In the genomic region with DNA sequence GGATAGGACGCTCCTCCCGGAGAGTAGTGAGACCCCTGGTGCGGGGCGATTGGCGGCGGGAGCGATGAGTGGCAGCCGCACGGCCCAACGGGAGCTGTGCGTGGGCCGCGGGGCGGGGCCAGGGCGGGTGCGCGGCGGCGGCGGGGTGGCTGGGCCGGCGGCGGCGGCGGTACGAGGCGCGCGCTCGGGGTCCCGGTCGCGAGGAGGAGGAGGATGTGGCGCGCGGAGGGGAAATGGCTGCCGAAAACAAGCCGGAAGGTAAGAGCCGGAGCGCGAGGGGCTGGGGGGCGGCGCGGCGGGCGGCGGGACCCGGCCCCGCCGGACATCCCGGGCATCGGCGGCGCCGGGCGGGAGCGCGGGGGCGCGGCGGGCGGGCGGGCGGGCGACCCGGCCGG, we compare ENCODE assay signal across 8 cellular contexts. TPM values are rescaled to one million over a fixed set of nuclear protein-coding genes. Genes with fewer than 3 reads are reported as not detected.
DNase-seq lines count a peak whose midpoint lies in the region; ATAC-seq and TF ChIP-seq lines count a peak whose summit lies in the region.

A gene with protein sequence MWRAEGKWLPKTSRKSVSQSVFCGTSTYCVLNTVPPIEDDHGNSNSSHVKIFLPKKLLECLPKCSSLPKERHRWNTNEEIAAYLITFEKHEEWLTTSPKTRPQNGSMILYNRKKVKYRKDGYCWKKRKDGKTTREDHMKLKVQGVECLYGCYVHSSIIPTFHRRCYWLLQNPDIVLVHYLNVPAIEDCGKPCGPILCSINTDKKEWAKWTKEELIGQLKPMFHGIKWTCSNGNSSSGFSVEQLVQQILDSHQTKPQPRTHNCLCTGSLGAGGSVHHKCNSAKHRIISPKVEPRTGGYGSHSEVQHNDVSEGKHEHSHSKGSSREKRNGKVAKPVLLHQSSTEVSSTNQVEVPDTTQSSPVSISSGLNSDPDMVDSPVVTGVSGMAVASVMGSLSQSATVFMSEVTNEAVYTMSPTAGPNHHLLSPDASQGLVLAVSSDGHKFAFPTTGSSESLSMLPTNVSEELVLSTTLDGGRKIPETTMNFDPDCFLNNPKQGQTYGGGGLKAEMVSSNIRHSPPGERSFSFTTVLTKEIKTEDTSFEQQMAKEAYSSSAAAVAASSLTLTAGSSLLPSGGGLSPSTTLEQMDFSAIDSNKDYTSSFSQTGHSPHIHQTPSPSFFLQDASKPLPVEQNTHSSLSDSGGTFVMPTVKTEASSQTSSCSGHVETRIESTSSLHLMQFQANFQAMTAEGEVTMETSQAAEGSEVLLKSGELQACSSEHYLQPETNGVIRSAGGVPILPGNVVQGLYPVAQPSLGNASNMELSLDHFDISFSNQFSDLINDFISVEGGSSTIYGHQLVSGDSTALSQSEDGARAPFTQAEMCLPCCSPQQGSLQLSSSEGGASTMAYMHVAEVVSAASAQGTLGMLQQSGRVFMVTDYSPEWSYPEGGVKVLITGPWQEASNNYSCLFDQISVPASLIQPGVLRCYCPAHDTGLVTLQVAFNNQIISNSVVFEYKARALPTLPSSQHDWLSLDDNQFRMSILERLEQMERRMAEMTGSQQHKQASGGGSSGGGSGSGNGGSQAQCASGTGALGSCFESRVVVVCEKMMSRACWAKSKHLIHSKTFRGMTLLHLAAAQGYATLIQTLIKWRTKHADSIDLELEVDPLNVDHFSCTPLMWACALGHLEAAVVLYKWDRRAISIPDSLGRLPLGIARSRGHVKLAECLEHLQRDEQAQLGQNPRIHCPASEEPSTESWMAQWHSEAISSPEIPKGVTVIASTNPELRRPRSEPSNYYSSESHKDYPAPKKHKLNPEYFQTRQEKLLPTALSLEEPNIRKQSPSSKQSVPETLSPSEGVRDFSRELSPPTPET (N-terminal part only) (plus strand): TSS at position 137 of the 395 bp plus-strand sequence. CDS start 77 bp downstream, at position 214.

- H3K4me3 Mint-ChIP-seq in activated T-cell treated with anti-CD3 and anti-CD28 coated beads, Interleukin-2, amount 50 U/mL, for 4 hours: peak within 1 kb of the TSS; percentile 90

- peak within 1 kb of the TSS; percentile 91 to 100 (median 99) for H3K27ac ChIP-seq in heart left ventricle

- no peaks in the 10 kb centered on the region for H3K27me3 ChIP-seq in heart left ventricle

- ATAC-seq in GM18505 (IDR thresholded peaks at IDR 0.05; ENCODE audit: unreplicated experiment) (peak; percentile 69), HG03066 (IDR thresholded peaks at IDR 0.05; ENCODE audit: low read depth, unreplicated experiment) (peak; percentile 66), heart left ventricle (no peak), sciatic nerve (no peak)
- peak; percentile 84 to 85 for ATAC-seq in activated T-cell treated with anti-CD3 and anti-CD28 coated beads, Interleukin-2, amount 50 U/mL, for 4 hours

- H3K36me3 ChIP-seq in heart left ventricle: peaks cover 0 to 3% (median 0%) of the 10 kb centered on the region in 9 donors

- TF ChIP-seq POLR2A in GM18505 (IDR thresholded peaks at IDR 0.05; ENCODE audit: borderline replicate concordance, extremely low read depth, insufficient read depth, insufficient read length) (no peak), heart left ventricle (IDR thresholded peaks at IDR 0.05) (peak in 1 of 2 donors; percentile 15)

- DNase-seq in activated T-cell treated with anti-CD3 and anti-CD28 coated beads, Interleukin-2, amount 50 U/mL, for 4 hours: no peak
- peak in 1 of 5 donors; percentile 99 for DNase-seq in heart left ventricle
- DNase-seq in sciatic nerve (ENCODE audit: low spot score): no peak
- DNase-seq in NCI-H226: no peak
- DNase-seq in glomerular visceral epithelial cell (ENCODE audit: extremely low spot score): no peak
- no peak for DNase-seq in activated CD4-positive, alpha-beta T cell treated with anti-CD3 and anti-CD28 coated beads, Interleukin-2, amount 50 U/mL, for 4 hours

- 0 to 1% (median 0%) methylated on average over 12 to 67 of the region's 67 CpGs for WGBS in heart left ventricle, 4 donors

- H3K36me3 Mint-ChIP-seq in activated T-cell treated with anti-CD3 and anti-CD28 coated beads, Interleukin-2, amount 50 U/mL, for 4 hours (ENCODE audit: insufficient read depth): peaks cover 4% of the 10 kb centered on the region

- peak within 1 kb of the TSS; percentile 60 to 96 (median 92) for H3K4me3 ChIP-seq in heart left ventricle

- no peaks in the 10 kb centered on the region for H3K9me3 Mint-ChIP-seq in activated T-cell treated with anti-CD3 and anti-CD28 coated beads, Interleukin-2, amount 50 U/mL, for 4 hours

- TF ChIP-seq CTCF in heart left ventricle (IDR thresholded peaks at IDR 0.05): no peak

- H3K27me3 Mint-ChIP-seq in activated T-cell treated with anti-CD3 and anti-CD28 coated beads, Interleukin-2, amount 50 U/mL, for 4 hours (ENCODE audit: low read depth): no peaks in the 10 kb centered on the region

- H3K4me1 ChIP-seq in heart left ventricle: peaks cover 3 to 56% (median 35%) of the 10 kb centered on the region in 12 donors

- no peaks in the 10 kb centered on the region for H3K9me3 ChIP-seq in heart left ventricle

- intact Hi-C loops in heart left ventricle (cut with DNase I): loop anchor here in 3 of 10 donors (2.0 to 10.0 kb wide), 5 partner anchors 43 to 419 kb away; partner anchors contain the start of genes DNAJC11 (in 1 of the 3) and PHF13 (in 1 of the 3)
- intact Hi-C loops in sciatic nerve (cut with DNase I): no loop called here

- H3K4me1 Mint-ChIP-seq in activated T-cell treated with anti-CD3 and anti-CD28 coated beads, Interleukin-2, amount 50 U/mL, for 4 hours (ENCODE audit: low read depth): peaks cover 45% of the 10 kb centered on the region

RNA-seq across cellular contexts. Expression of the gene that starts here (rescaled TPM):
- total RNA-seq in activated T-cell treated with anti-CD3 and anti-CD28 coated beads, Interleukin-2, amount 50 U/mL, for 4 hours: 10 to 100 TPM; 47.5 to 50.3 (median 47.7) TPM
- total RNA-seq in heart left ventricle (100 to 1,000 TPM; 114 to 154 (median 136) TPM), sciatic nerve (72.4 TPM)
- polyA plus RNA-seq in heart left ventricle: 100 to 1,000 TPM; 191 to 303 TPM

Comparison
In these comparisons a context has a peak if more than half of its experiments do, and no peak if none do; other contexts are left out.
1. ATAC-seq: peak in GM18505 (single experiment), HG03066 (single experiment) and activated T-cell treated with anti-CD3 and anti-CD28 coated beads, Interleukin-2, amount 50 U/mL, for 4 hours (2 of 2); none in heart left ventricle (0 of 4) and sciatic nerve (single experiment).